Comparison of ENCODE assay signal across 20 cellular contexts in genomic region chr3:100753846-100754245, GRCh38. TPM values are rescaled to one million over a fixed set of nuclear protein-coding genes. Genes with fewer than 3 reads are reported as not detected.
DNase-seq lines count a peak whose midpoint lies in the region; ATAC-seq, FAIRE-seq and TF ChIP-seq lines count a peak whose summit lies in the region.
"Had no signal": no experiment of that assay in that cellular context is flagged by ENCODE, and none has a peak within 500 bp of the region (broad histone marks: within the 10 kb centered on the region; RNA-seq: fewer than 3 reads in every experiment).

No MANE protein-coding gene starts in this region.

- H3K14ac ChIP-seq in IMR-90 (replicated peaks; ENCODE audit: low read depth, low read length), result no peak overlapping the region
- H3K14ac ChIP-seq in H1 (ENCODE audit: insufficient read length), result no peak overlapping the region

- H4K8ac ChIP-seq in IMR-90 (ENCODE audit: low read depth in 2 of 2, low read length in 2 of 2) (no peak overlapping the region), H1 (ENCODE audit: extremely low read depth, insufficient read depth, low read length) (no peak overlapping the region)

- H3K4me1 ChIP-seq in IMR-90 (ENCODE audit: control insufficient read depth, insufficient read depth, low read length) (peaks cover 2% of the 10 kb centered on the region; the same call in 1 of the 2 replicates), H1 (replicated peaks in 1 of 4; ENCODE audit: control insufficient read depth in 3 of 4, insufficient read depth in 4 of 4, low read length in 3 of 4) (peaks cover 0 to 4% (median 3%) of the 10 kb centered on the region in 4 experiments; a peak in 3 of 7 replicates), MM.1S (ENCODE audit: low read length) (no peaks in the 10 kb centered on the region)

- H3K4me1 Mint-ChIP-seq in nephron progenitor cell, result peaks cover 7% of the 10 kb centered on the region

- H3K79me1 ChIP-seq in IMR-90 (ENCODE audit: low read depth in 1 of 2, low read length in 2 of 2) (no peaks in the 10 kb centered on the region; a peak in 1 of 4 replicates), H1 (ENCODE audit: low read depth, low read length) (no peaks in the 10 kb centered on the region)

- dilution Hi-C loops in IMR-90 (cut with HindIII; ENCODE audit: low sequenced_read_pairs, unreplicated experiment), result no loop called here

- H3K27ac ChIP-seq in IMR-90 (ENCODE audit: insufficient read depth, low read length) (no peak overlapping the region), H1 (ENCODE audit: low read depth, low read length) (no peak overlapping the region), MM.1S (ENCODE audit: low read length) (no peak overlapping the region)

- peaks cover 44% of the 10 kb centered on the region for H3K36me3 Mint-ChIP-seq in nephron progenitor cell (ENCODE audit: low read depth)

- no peak for TF ChIP-seq EP300 in H1 (IDR thresholded peaks at IDR 0.05; ENCODE audit: borderline replicate concordance in 1 of 2, low read depth in 2 of 2, low read length in 2 of 2)

- H2BK15ac ChIP-seq in IMR-90 (ENCODE audit: low read depth, low read length) (no peak overlapping the region), H1 (ENCODE audit: low read length) (no peak overlapping the region)

- H4K91ac ChIP-seq in IMR-90 (ENCODE audit: insufficient read depth, low read depth, low read length), result no peak overlapping the region
- no peak overlapping the region for H4K91ac ChIP-seq in H1 (replicated peaks; ENCODE audit: insufficient read length, low read length)

- H3K18ac ChIP-seq in IMR-90 (ENCODE audit: low read depth, low read length) (no peak overlapping the region), H1 (ENCODE audit: extremely low read depth, low read length) (no peak overlapping the region)

- H3K9me3 ChIP-seq in IMR-90 (ENCODE audit: control insufficient read depth, insufficient read depth, low read length), result no peaks in the 10 kb centered on the region
- H3K9me3 ChIP-seq in H1 (ENCODE audit: insufficient read depth in 2 of 2, low read depth in 1 of 2, low read length in 1 of 2), result no peaks in the 10 kb centered on the region
- H3K9me3 ChIP-seq in MM.1S (replicated peaks; ENCODE audit: insufficient read depth, low read length), result no peaks in the 10 kb centered on the region
- H3K9me3 ChIP-seq: ascending aorta had no signal

- H2BK120ac ChIP-seq in IMR-90 (ENCODE audit: low read depth, low read length), result no peak overlapping the region
- H2BK120ac ChIP-seq in H1 (replicated peaks; ENCODE audit: low read depth, low read length), result no peak overlapping the region

- no peaks in the 10 kb centered on the region for H3K79me2 ChIP-seq in H1 (ENCODE audit: control insufficient read depth in 1 of 2, insufficient read depth in 2 of 2, low read length in 2 of 2)
- H3K79me2 ChIP-seq in MM.1S (ENCODE audit: low read length), result no peaks in the 10 kb centered on the region

- TF ChIP-seq RAD21 in IMR-90 (IDR thresholded peaks at IDR 0.05; ENCODE audit: low read length), result no peak
- TF ChIP-seq RAD21 in H1 (IDR thresholded peaks at IDR 0.05 in 1 of 2, conservative IDR thresholded peaks at IDR 0.05 in 1 of 2; ENCODE audit: low read depth in 2 of 2, low read length in 2 of 2), result no peak

- no peak overlapping the region for H2AK9ac ChIP-seq in IMR-90 (replicated peaks; ENCODE audit: low read depth, low read length, poor library complexity)

- in situ Hi-C loops in IMR-90 (cut with MboI; ENCODE audit: low sequenced_read_pairs), result no loop called here

- H4K5ac ChIP-seq in IMR-90 (ENCODE audit: low read depth, low read length) (no peak overlapping the region), H1 (ENCODE audit: insufficient read length, low read depth, low read length) (no peak overlapping the region)

- CTCF ChIA-PET in IMR-90 (lab: Yijun Ruan, JAX) (no interaction called here), H1 (lab: Charles Lee; ENCODE audit: partially characterized antibody) (interaction anchor here (0.7 to 1.0 kb wide), 2 partner anchors 14 to 594 kb away, joined by 3 read pairs; no protein-coding TSS in a partner anchor)

- FAIRE-seq in H1 (lab: Jason Lieb, UNC), result no peak

- no peak overlapping the region for H3K4ac ChIP-seq in IMR-90 (ENCODE audit: low read depth, low read length)
- no peak overlapping the region for H3K4ac ChIP-seq in H1 (replicated peaks; ENCODE audit: insufficient read length, low read depth, low read length)

- no peak overlapping the region for H2BK12ac ChIP-seq in H1 (ENCODE audit: low read depth, low read length)

- TF ChIP-seq CTCF in IMR-90 (conservative IDR thresholded peaks at IDR 0.05; ENCODE audit: low read depth, low read length), result no peak
- TF ChIP-seq CTCF in H1 (IDR thresholded peaks at IDR 0.05; ENCODE audit: control extremely low read depth in 1 of 3, insufficient read depth in 1 of 3, low read depth in 1 of 3, low read length in 3 of 3), result no peak
- no peak for TF ChIP-seq CTCF in nephron progenitor cell (IDR thresholded peaks at IDR 0.05)
- no peak for TF ChIP-seq CTCF in MM.1S (IDR thresholded peaks at IDR 0.05; ENCODE audit: low read length)

- POLR2A ChIA-PET in IMR-90 (lab: Charles Lee; ENCODE audit: unreplicated experiment) (no interaction called here), H1 (lab: Charles Lee; ENCODE audit: partially characterized antibody) (interaction anchor here (0.9 to 1.3 kb wide), 3 partner anchors 9 to 22 kb away, joined by 3 to 4 read pairs (median 3); no protein-coding TSS in a partner anchor)

- H3K23ac ChIP-seq in IMR-90 (ENCODE audit: low read depth, low read length) (no peak overlapping the region), H1 (ENCODE audit: insufficient read length) (no peak overlapping the region)

- H3K27ac Mint-ChIP-seq in nephron progenitor cell, result peak overlapping the region; percentile 89
- H3K27ac Mint-ChIP-seq: activated T-helper 1 cell treated with anti-CD3 and anti-CD28 coated beads, Interleukin-12 subunit alpha, Interleukin-12 subunit beta, Interleukin-2, Interleukin-4 antibody, amounts not matched to agents 30 ng/mL and 10 ng/mL and 1 ng/mL, durations not matched to agents 14 hours and 24 hours and 36 hours; T-helper 1 cell treated with Interleukin-12 subunit alpha and Interleukin-12 subunit beta and Interleukin-4 antibody, amounts not matched to agents 30 μg/mL and 1 μg/mL, for 36 hours had no signal

- H2BK20ac ChIP-seq in IMR-90 (ENCODE audit: low read depth, low read length), result no peak overlapping the region
- H2BK20ac ChIP-seq in H1 (ENCODE audit: low read length), result no peak overlapping the region

- H3K36me3 ChIP-seq in IMR-90 (ENCODE audit: control insufficient read depth, insufficient read depth, low read length) (peaks cover 18% of the 10 kb centered on the region), H1 (ENCODE audit: control insufficient read depth in 2 of 4, insufficient read depth in 4 of 4, low read length in 3 of 4) (peaks cover 0 to 21% (median 5%) of the 10 kb centered on the region in 4 experiments; a peak in 2 of 8 replicates), MM.1S (replicated peaks; ENCODE audit: insufficient read depth, low read length) (no peaks in the 10 kb centered on the region; the same call in 1 of the 2 replicates)

- H3F3A ChIP-seq in MM.1S (ENCODE audit: insufficient read depth, low read length), result no peaks in the 10 kb centered on the region

- intact Hi-C loops in IMR-90 (cut with micrococcal nuclease), result loop anchor here (5.0 kb wide), 1 partner anchor 443 kb away; no protein-coding TSS in a partner anchor

- H2AK5ac ChIP-seq in IMR-90 (ENCODE audit: low read depth, low read length) (no peak overlapping the region), H1 (ENCODE audit: low read depth, low read length) (no peak overlapping the region)

- no peaks in the 10 kb centered on the region for H3K9me2 ChIP-seq in MM.1S (replicated peaks; ENCODE audit: insufficient read depth, low read length)

- H2AFZ ChIP-seq in IMR-90 (replicated peaks; ENCODE audit: low read length, poor library complexity) (no peak overlapping the region), H1 (ENCODE audit: low read length) (no peak overlapping the region), MM.1S (ENCODE audit: low read length) (no peak overlapping the region)

- H3K9ac ChIP-seq in IMR-90 (ENCODE audit: low read depth, low read length) (no peak overlapping the region), H1 (replicated peaks in 1 of 4; ENCODE audit: extremely low read depth in 1 of 4, low read depth in 3 of 4, low read length in 3 of 4) (no peak overlapping the region), MM.1S (ENCODE audit: low read length) (no peak overlapping the region)

- DNase-seq in DMS 273 (lab: John Stamatoyannopoulos, UW; ENCODE audit: unreplicated experiment), result peak; percentile 44
- peak; percentile 43 for DNase-seq in IMR-90
- DNase-seq in H1 (ENCODE audit: low read depth in 1 of 2, low spot score in 2 of 2), result no peak
- DNase-seq in nephron progenitor cell, result no peak
- DNase-seq in NCI-H1436 treated with DMSO at 0.1 percent for 48 hours (lab: John Stamatoyannopoulos, UW), result no peak
- DNase-seq in MM.1S, result no peak
- DNase-seq: activated CD4-positive, alpha-beta T cell treated with anti-CD3 and anti-CD28 coated beads for 48 hours; activated naive CD4-positive, alpha-beta T cell treated with anti-CD3 and anti-CD28 coated beads, Interleukin-2, amount 50 U/mL, for 16 hours; effector CD8-positive, alpha-beta T cell; erythroblast; H7; KG1; NCI-H1694; NCI-H446; NK-92 treated with Interleukin-12 subunit alpha and Interleukin-12 subunit beta, amount 100 ng/mL, for 24 hours; posterior cingulate gyrus had no signal

- no peaks in the 10 kb centered on the region for H3K27me3 Mint-ChIP-seq in nephron progenitor cell (ENCODE audit: low read depth, poor library complexity)

- no peaks in the 10 kb centered on the region for H3K23me2 ChIP-seq in H1 (ENCODE audit: low read depth, low read length)

- H3K4me3 Mint-ChIP-seq in nephron progenitor cell, result no peak overlapping the region
- H3K4me3 Mint-ChIP-seq: activated T-helper 1 cell treated with anti-CD3 and anti-CD28 coated beads, Interleukin-12 subunit alpha, Interleukin-12 subunit beta, Interleukin-2, Interleukin-4 antibody, amounts not matched to agents 30 ng/mL and 10 ng/mL and 1 ng/mL, durations not matched to agents 14 hours and 24 hours and 36 hours; T-helper 1 cell treated with Interleukin-12 subunit alpha and Interleukin-12 subunit beta and Interleukin-4 antibody, amounts not matched to agents 30 μg/mL and 1 μg/mL, for 36 hours had no signal

- TF ChIP-seq POLR2A in IMR-90 (IDR thresholded peaks at IDR 0.05; ENCODE audit: low read depth, low read length) (no peak), H1 (IDR thresholded peaks at IDR 0.05; ENCODE audit: control extremely low read depth in 1 of 2, low read depth in 2 of 2, low read length in 2 of 2) (no peak)

- H3K9me3 Mint-ChIP-seq in nephron progenitor cell, result no peaks in the 10 kb centered on the region
- H3K9me3 Mint-ChIP-seq: activated T-helper 1 cell treated with anti-CD3 and anti-CD28 coated beads, Interleukin-12 subunit alpha, Interleukin-12 subunit beta, Interleukin-2, Interleukin-4 antibody, amounts not matched to agents 30 ng/mL and 10 ng/mL and 1 ng/mL, durations not matched to agents 14 hours and 24 hours and 36 hours; T-helper 1 cell treated with Interleukin-12 subunit alpha and Interleukin-12 subunit beta and Interleukin-4 antibody, amounts not matched to agents 30 μg/mL and 1 μg/mL, for 36 hours had no signal

- WGBS in IMR-90 (ENCODE audit: extremely low coverage in 2 of 2, insufficient read length in 1 of 2), 2 experiments, result 60% methylated on average over 1 of the region's 2 CpGs; no CpG with 5 or more reads in 1 of the 2 experiments
- 37% methylated on average over 2 of the region's 2 CpGs; no CpG with 5 or more reads in 1 of the 2 experiments for WGBS in H1 (ENCODE audit: extremely low coverage in 1 of 2, insufficient coverage in 1 of 2, insufficient read length in 1 of 2, insufficient replicate concordance in 2 of 2, low coverage in 1 of 2, low lambda C conversion rate in 2 of 2, missing lambda C conversion rate in 1 of 2), 2 experiments

- no peak for ATAC-seq in IMR-90 (ENCODE audit: low read depth)
- no peak for ATAC-seq in GM21786 (IDR thresholded peaks at IDR 0.05; ENCODE audit: unreplicated experiment)

- no TSS peak for BruUV-seq in IMR-90 (replicated peaks; lab: Mats Ljungman, UMichigan)

- H3K9me1 ChIP-seq in IMR-90 (ENCODE audit: insufficient read depth, low read length), result peaks cover 9% of the 10 kb centered on the region; the same call in 1 of the 2 replicates

- no peaks in the 10 kb centered on the region for H3K27me3 ChIP-seq in IMR-90 (ENCODE audit: control insufficient read depth, insufficient read depth, low read length)
- no peaks in the 10 kb centered on the region for H3K27me3 ChIP-seq in H1 (replicated peaks in 1 of 4; ENCODE audit: control insufficient read depth in 3 of 4, extremely low read depth in 1 of 4, insufficient read depth in 3 of 4, low read length in 3 of 4)
- no peaks in the 10 kb centered on the region for H3K27me3 ChIP-seq in MM.1S (replicated peaks; ENCODE audit: insufficient read depth, low read length)
- H3K27me3 ChIP-seq: ascending aorta had no signal

- H3K4me3 ChIP-seq in IMR-90 (ENCODE audit: insufficient read depth, low read depth, low read length), result no peak overlapping the region
- H3K4me3 ChIP-seq in H1 (ENCODE audit: extremely low read depth in 1 of 4, insufficient read depth in 2 of 4, low read depth in 3 of 4, low read length in 4 of 4), result peak overlapping the region in 1 of 4 experiments; percentile 28; a peak in 2 of 8 replicates
- no peak overlapping the region for H3K4me3 ChIP-seq in MM.1S (ENCODE audit: low read length)
- H3K4me3 ChIP-seq: ascending aorta had no signal

- H3K56ac ChIP-seq in IMR-90 (ENCODE audit: extremely low read depth, insufficient read depth, low read length) (no peak overlapping the region), H1 (replicated peaks; ENCODE audit: insufficient read length, low read depth, low read length) (no peak overlapping the region)

- H3K4me2 ChIP-seq in IMR-90 (ENCODE audit: low read depth, low read length) (no peak overlapping the region), H1 (ENCODE audit: insufficient read depth in 1 of 2, low read depth in 2 of 2, low read length in 2 of 2) (peak overlapping the region; percentile 32 to 49), MM.1S (ENCODE audit: low read depth, low read length) (no peak overlapping the region)

- H2BK5ac ChIP-seq in IMR-90 (ENCODE audit: low read depth, low read length, poor library complexity, severe bottlenecking) (no peak overlapping the region), H1 (ENCODE audit: low read depth, low read length) (no peak overlapping the region)

- H4K20me1 ChIP-seq in IMR-90 (ENCODE audit: insufficient read depth, low read length) (no peaks in the 10 kb centered on the region; the same call in 1 of the 2 replicates), H1 (replicated peaks in 1 of 2; ENCODE audit: control insufficient read depth in 1 of 2, insufficient read depth in 2 of 2, low read length in 2 of 2) (no peaks in the 10 kb centered on the region), MM.1S (ENCODE audit: insufficient read depth, low read length) (no peaks in the 10 kb centered on the region)

RNA-seq across cellular contexts. Expression of gene TFG, which starts 44.6 kb away (rescaled TPM):
- 47.7 and 69.7 TPM in 2 replicates for total RNA-seq in IMR-90 (2012; rRNA removed)
- polyA plus RNA-seq in IMR-90 (2012; rRNA removed) (129 and 165 TPM in 2 replicates), H1 (2011; rRNA removed) (92.0 and 98.4 TPM in 2 replicates)
- 57.2 and 127 TPM in 2 replicates for polyA plus RNA-seq in IMR-90 (2012; cell fraction: cytosol; rRNA removed)
- polyA plus RNA-seq in IMR-90 (2012; cell fraction: nucleus; rRNA removed; ENCODE audit: low replicate concordance), result 101 and 131 TPM in 2 replicates
- 81.9 and 84.2 TPM in 2 replicates for total RNA-seq in H1 (2021; fragmentation: NEBNext Ultra II Directional; extraction: Animal tissue kit (Norgen Biotek cat#: 25700))
- 78.4 TPM for polyA plus RNA-seq in H1 (2011; cell fraction: cytosol; rRNA removed)
- polyA plus RNA-seq in H1 (2011; cell fraction: nucleus; rRNA removed), result 84.6 TPM
- polyA plus RNA-seq in H1 (2012, experiment 1 of 2), result 54.2 to 64.8 TPM (median 58.9 TPM) in 4 replicates
- polyA plus RNA-seq in H1 (2012, experiment 2 of 2), result 42.2 TPM
- 78.1 TPM for polyA plus RNA-seq in H1 (2013, experiment 1 of 2)
- polyA plus RNA-seq in H1 (2013, experiment 2 of 2), result 78.2 TPM
- 55.6 and 58.6 TPM in 2 replicates for polyA minus RNA-seq in H1 (2011; rRNA and poly(A)+ RNA removed)
- polyA minus RNA-seq in H1 (2011; cell fraction: cytosol; rRNA and poly(A)+ RNA removed), result 33.2 TPM
- polyA minus RNA-seq in H1 (2011; cell fraction: nucleus; rRNA and poly(A)+ RNA removed), result 56.0 TPM

Comparison
In these comparisons a context has a peak if more than half of its experiments do, and no peak if none do; other contexts are left out.
1. DNase-seq: peak in DMS 273 (single experiment) and IMR-90 (single experiment); none in H1 (0 of 2), nephron progenitor cell (single experiment), NCI-H1436 treated with DMSO at 0.1 percent for 48 hours (single experiment) and MM.1S (single experiment).
2. H3K4me2 ChIP-seq: peak in H1 (2 of 2); none in IMR-90 (single experiment) and MM.1S (single experiment).